27 cellular contexts compared by ENCODE assay signal in genomic region chr6:68339488-68339887, GRCh38.
"Had no signal": no experiment of that assay in that cellular context is flagged by ENCODE, and none has a peak within 500 bp of the region (broad histone marks: within the 10 kb centered on the region; RNA-seq: fewer than 3 reads in every experiment).

No MANE protein-coding gene starts in this region.

- H3K9me3 ChIP-seq: MG63 had no signal

- DNase-seq: activated CD4-positive, alpha-beta T cell treated with anti-CD3 and anti-CD28 coated beads, Interleukin-2, amount 10 ng/mL, durations not matched to agents 24 days and 14 days; activated CD4-positive, alpha-beta T cell treated with anti-CD3 and anti-CD28 coated beads, Interleukin-2, amount 50 U/mL, for 4 hours; activated CD8-positive, alpha-beta T cell treated with anti-CD3 and anti-CD28 coated beads for 36 hours; activated effector memory CD4-positive, alpha-beta T cell treated with anti-CD3 and anti-CD28 coated beads, Interleukin-2, amount 50 U/mL, for 16 hours; activated naive CD4-positive, alpha-beta T cell; activated naive CD4-positive, alpha-beta T cell treated with anti-CD3 and anti-CD28 coated beads, Interleukin-2, amount 50 U/mL, for 16 hours; activated naive CD8-positive, alpha-beta T cell treated with anti-CD3 and anti-CD28 coated beads for 36 hours; activated T-cell treated with anti-CD3 and anti-CD28 coated beads, Interleukin-2, amount 50 U/mL, for 1 hour; activated T-cell treated with anti-CD3 and anti-CD28 coated beads, Interleukin-2, amount 50 U/mL, for 72 hours; amniotic stem cell; aorta; caudate nucleus; cerebellar nuclear complex; cortex of kidney; Karpas-422; KBM-7; MG63; NCI-H1048; NCI-H1694; NCI-H1930; NCI-H2081 treated with DMSO at 0.1 percent for 48 hours; NCI-H226; NCI-H446 treated with DMSO at 0.1 percent for 48 hours; NCI-H524; NCI-H774; SHP77 had no signal

- H3K36me3 ChIP-seq: MG63, SJSA1 had no signal

- H3K27me3 ChIP-seq: MG63, SJSA1 had no signal

- H3K4me3 ChIP-seq: MG63, SJSA1 had no signal

- H3K4me1 ChIP-seq: SJSA1 had no signal

- H3K27ac ChIP-seq: SJSA1 had no signal
